ENCODE assay signal across 15 cellular contexts in genomic region chr10:61398730-61399129, GRCh38. TPM values are rescaled to one million over a fixed set of nuclear protein-coding genes. Genes with fewer than 3 reads are reported as not detected.
"Had no signal": no experiment of that assay in that cellular context is flagged by ENCODE, and none has a peak within 500 bp of the region (broad histone marks: within the 10 kb centered on the region; RNA-seq: fewer than 3 reads in every experiment).

No MANE protein-coding gene starts in this region.

- H3K27me3 ChIP-seq: esophagus squamous epithelium, right lobe of liver had no signal

- H3K27ac Mint-ChIP-seq: activated naive CD4-positive, alpha-beta T cell treated with anti-CD3 and anti-CD28 coated beads, Interleukin-2, amount 10 ng/mL, durations not matched to agents 7 days and 5 days; activated T-helper 17 cell treated with anti-CD3 and anti-CD28 coated beads, Interleukin-2, amount 50 U/mL, for 72 hours; nephron progenitor cell had no signal

- H3K36me3 Mint-ChIP-seq: activated naive CD4-positive, alpha-beta T cell treated with anti-CD3 and anti-CD28 coated beads, Interleukin-2, amount 10 ng/mL, durations not matched to agents 7 days and 5 days had no signal

- H3K9me3 Mint-ChIP-seq: activated naive CD4-positive, alpha-beta T cell treated with anti-CD3 and anti-CD28 coated beads, Interleukin-2, amount 10 ng/mL, durations not matched to agents 7 days and 5 days; nephron progenitor cell had no signal

- DNase-seq: activated CD4-positive, alpha-beta T cell treated with anti-CD3 and anti-CD28 coated beads, Interleukin-2, amount 50 U/mL, for 1 hour; activated CD8-positive, alpha-beta memory T cell treated with anti-CD3 and anti-CD28 coated beads for 24 hours; activated naive CD4-positive, alpha-beta T cell treated with anti-CD3 and anti-CD28 coated beads, Interleukin-2, amount 10 ng/mL, durations not matched to agents 7 days and 5 days; caudate nucleus; effector CD8-positive, alpha-beta T cell; esophagus squamous epithelium; kidney glomerular epithelial cell; nephron progenitor cell; occipital lobe; right lobe of liver; stimulated activated naive CD8-positive, alpha-beta T cell treated with anti-CD3 and anti-CD28 coated beads, Interleukin-15, Interleukin-2, amounts not matched to agents 100 U/mL and 50 U/mL, for 24 hours; T-helper 9 cell; trophoblast cell had no signal

- H3K9me3 ChIP-seq: esophagus squamous epithelium, right lobe of liver had no signal

- H3K4me3 Mint-ChIP-seq: activated naive CD4-positive, alpha-beta T cell treated with anti-CD3 and anti-CD28 coated beads, Interleukin-2, amount 10 ng/mL, durations not matched to agents 7 days and 5 days; nephron progenitor cell had no signal

- H3K27me3 Mint-ChIP-seq: activated naive CD4-positive, alpha-beta T cell treated with anti-CD3 and anti-CD28 coated beads, Interleukin-2, amount 10 ng/mL, durations not matched to agents 7 days and 5 days had no signal

- H3K4me3 ChIP-seq: right lobe of liver had no signal

- ATAC-seq: activated CD4-positive, CD25-positive, alpha-beta regulatory T cell treated with anti-CD3 and anti-CD28 coated beads, Interleukin-2, amount 50 U/mL, for 24 hours; activated T-helper 17 cell treated with anti-CD3 and anti-CD28 coated beads, Interleukin-2, amount 50 U/mL, for 72 hours; stimulated activated naive CD8-positive, alpha-beta T cell treated with anti-CD3 and anti-CD28 coated beads, Interleukin-15, Interleukin-2, amounts not matched to agents 100 U/mL and 50 U/mL, for 24 hours had no signal

- H3K4me1 Mint-ChIP-seq: nephron progenitor cell had no signal

- H3K4me1 ChIP-seq: right lobe of liver had no signal

- H3K36me3 ChIP-seq: esophagus squamous epithelium, right lobe of liver had no signal

RNA-seq across cellular contexts. Expression of gene TMEM26, which starts 54.5 kb away (rescaled TPM):
- total RNA-seq: activated T-helper 17 cell treated with anti-CD3 and anti-CD28 coated beads, Interleukin-2, amount 50 U/mL, for 72 hours had no signal
